Comparison of ENCODE assay signal across 9 cellular contexts in the genomic region with DNA sequence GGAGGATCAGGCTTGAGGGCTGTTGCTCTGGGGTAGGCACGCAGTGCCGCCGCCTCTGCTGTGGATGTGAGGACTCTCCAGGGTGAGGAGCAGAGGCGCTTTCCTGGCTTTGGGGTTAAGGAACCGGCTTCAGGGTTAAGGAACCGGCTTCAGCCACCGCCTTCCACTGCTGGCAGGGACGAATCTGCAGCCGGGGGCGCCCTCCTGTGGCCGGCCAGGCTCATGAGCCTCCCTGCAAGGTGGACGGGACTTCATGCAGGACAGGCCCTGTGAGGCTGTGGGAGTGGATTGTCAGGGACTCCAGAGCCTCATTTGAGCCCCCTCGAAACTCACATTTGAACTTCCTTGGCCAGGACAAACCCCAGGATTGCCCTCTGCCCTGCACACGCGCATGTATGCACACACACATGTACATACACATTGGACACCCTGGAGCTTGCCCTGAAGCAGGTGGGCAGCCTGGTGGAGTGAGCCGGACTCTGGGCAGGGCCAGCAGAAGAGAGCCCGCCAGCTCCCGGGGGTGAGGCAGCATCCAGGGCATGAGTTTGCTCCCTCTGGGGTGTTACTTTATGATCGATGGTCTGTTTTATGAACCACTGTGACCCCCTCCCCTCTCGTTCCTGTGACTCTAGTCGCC.
DNase-seq lines count a peak whose midpoint lies in the region; ATAC-seq, FAIRE-seq and TF ChIP-seq lines count a peak whose summit lies in the region.
"Had no signal": no experiment of that assay in that cellular context is flagged by ENCODE, and none has a peak within 500 bp of the region (broad histone marks: within the 10 kb centered on the region; RNA-seq: fewer than 3 reads in every experiment).

No MANE protein-coding gene starts in this region.

- H3K4me1 Mint-ChIP-seq in activated CD4-positive, alpha-beta T cell treated with anti-CD3 and anti-CD28 coated beads, Interleukin-2, amount 10 ng/mL, durations not matched to agents 24 days and 14 days = no peaks in the 10 kb centered on the region
- peaks cover 0 to 3% of the 10 kb centered on the region in 2 experiments; a peak in 1 of 4 replicates for H3K4me1 Mint-ChIP-seq in H9

- no peak overlapping the region for H3K18ac ChIP-seq in H9 (ENCODE audit: insufficient read length, low read depth, low read length)

- H2AK5ac ChIP-seq in H9 (ENCODE audit: insufficient read length, low read length) = no peak overlapping the region

- H4K5ac ChIP-seq in H9 (ENCODE audit: insufficient read length, low read depth, low read length) = no peak overlapping the region

- H3K4me2 ChIP-seq in H9 (ENCODE audit: insufficient read depth, insufficient read length, low read length) = no peak overlapping the region

- H3K36me3 Mint-ChIP-seq in activated CD4-positive, alpha-beta T cell treated with anti-CD3 and anti-CD28 coated beads, Interleukin-2, amount 10 ng/mL, durations not matched to agents 24 days and 14 days (ENCODE audit: low read depth) = no peaks in the 10 kb centered on the region
- H3K36me3 Mint-ChIP-seq in H9 (ENCODE audit: insufficient read depth in 1 of 3, low read depth in 3 of 3) = no peaks in the 10 kb centered on the region; a peak in 1 of 7 replicates

- no peak overlapping the region for H4K8ac ChIP-seq in H9 (replicated peaks; ENCODE audit: insufficient read length, low read depth, low read length)

- H3K4ac ChIP-seq in H9 (ENCODE audit: low read depth, low read length) = no peak overlapping the region

- H2BK12ac ChIP-seq in H9 (ENCODE audit: insufficient read length, low read depth, low read length) = no peak overlapping the region

- ATAC-seq in left ventricle myocardium superior (peak; percentile 73), GM18520 (IDR thresholded peaks at IDR 0.05; ENCODE audit: unreplicated experiment) (no peak)

- H2BK20ac ChIP-seq in H9 (ENCODE audit: low read depth, low read length, poor library complexity, severe bottlenecking) = no peak overlapping the region

- no peak overlapping the region for H2BK120ac ChIP-seq in H9 (ENCODE audit: low read depth, low read length, poor library complexity, severe bottlenecking)

- no peak overlapping the region for H3K4me3 Mint-ChIP-seq in activated CD4-positive, alpha-beta T cell treated with anti-CD3 and anti-CD28 coated beads, Interleukin-2, amount 10 ng/mL, durations not matched to agents 24 days and 14 days
- H3K4me3 Mint-ChIP-seq in H9 = no peak overlapping the region

- H3K4me3 ChIP-seq in adipocyte (ENCODE audit: low read length) (no peak overlapping the region), small intestine (ENCODE audit: low read depth in 1 of 2, low read length in 2 of 2) (no peak overlapping the region)

- H3T11ph ChIP-seq in H9 (ENCODE audit: low read length) = no peak overlapping the region

- H2BK15ac ChIP-seq in H9 (ENCODE audit: low read depth, low read length) = no peak overlapping the region

- peaks cover 12% of the 10 kb centered on the region for H3K27me3 ChIP-seq in H9 (ENCODE audit: insufficient read depth, low read length)
- H3K27me3 ChIP-seq in adipocyte (replicated peaks; ENCODE audit: control insufficient read depth, insufficient read depth, low read length) = peaks cover 52% of the 10 kb centered on the region
- H3K27me3 ChIP-seq in small intestine (ENCODE audit: control insufficient read depth in 2 of 2, insufficient read depth in 2 of 2, low read length in 2 of 2) = no peaks in the 10 kb centered on the region

- H3K9ac ChIP-seq in H9 (ENCODE audit: extremely low read depth, insufficient read length, low read length) = no peak overlapping the region
- H3K9ac ChIP-seq in adipocyte (ENCODE audit: low read length) = no peak overlapping the region

- peak; percentile 75 for DNase-seq in activated CD4-positive, alpha-beta T cell treated with anti-CD3 and anti-CD28 coated beads, Interleukin-2, amount 10 ng/mL, durations not matched to agents 24 days and 14 days
- DNase-seq in activated CD4-positive, alpha-beta T cell treated with anti-CD3 and anti-CD28 coated beads for 4 hours = no peak
- DNase-seq in H9 (peak; percentile 86), NCI-H2107 treated with DMSO at 0.1 percent for 48 hours (lab: John Stamatoyannopoulos, UW; ENCODE audit: unreplicated experiment) (peak; percentile 45), adipocyte (ENCODE audit: low read depth) (peak; percentile 88), left ventricle myocardium superior (peak; percentile 88), small intestine (peak; percentile 62)

- peaks cover 1% of the 10 kb centered on the region for H3K27me3 Mint-ChIP-seq in activated CD4-positive, alpha-beta T cell treated with anti-CD3 and anti-CD28 coated beads, Interleukin-2, amount 10 ng/mL, durations not matched to agents 24 days and 14 days
- H3K27me3 Mint-ChIP-seq in H9 (ENCODE audit: low read depth) = peaks cover 77% of the 10 kb centered on the region

- no peak overlapping the region for H3K27ac Mint-ChIP-seq in activated CD4-positive, alpha-beta T cell treated with anti-CD3 and anti-CD28 coated beads, Interleukin-2, amount 10 ng/mL, durations not matched to agents 24 days and 14 days
- H3K27ac Mint-ChIP-seq in H9 = no peak overlapping the region

- H3K23me2 ChIP-seq in H9 (ENCODE audit: insufficient read length, low read depth, low read length, poor library complexity, severe bottlenecking) = no peaks in the 10 kb centered on the region

- H3K9me3 ChIP-seq in H9 (ENCODE audit: control insufficient read depth, low read depth, low read length) = no peaks in the 10 kb centered on the region
- no peaks in the 10 kb centered on the region for H3K9me3 ChIP-seq in adipocyte (ENCODE audit: control insufficient read depth, low read length)
- no peaks in the 10 kb centered on the region for H3K9me3 ChIP-seq in small intestine (ENCODE audit: control insufficient read depth, low read depth)

- peak; percentile 88 for TF ChIP-seq CTCF in H9 (conservative IDR thresholded peaks at IDR 0.05)

- intact Hi-C loops in activated CD4-positive, alpha-beta T cell treated with anti-CD3 and anti-CD28 coated beads, Interleukin-2, amount 10 ng/mL, durations not matched to agents 24 days and 14 days (cut with micrococcal nuclease) = loop anchor here (10.0 kb wide), 1 partner anchor 156 kb away; no protein-coding TSS in a partner anchor
- intact Hi-C loops in left ventricle myocardium superior (cut with micrococcal nuclease) = loop anchor here (5.0 kb wide), 1 partner anchor 149 kb away; a partner anchor contains a TSS

- H3K27ac ChIP-seq in H9 (ENCODE audit: insufficient read length, low read depth, low read length) = no peak overlapping the region
- no peak overlapping the region for H3K27ac ChIP-seq in small intestine (ENCODE audit: low read depth in 1 of 2, low read length in 1 of 2)
- H3K27ac ChIP-seq: epithelial cell of prostate had no signal

- H2BK5ac ChIP-seq in H9 (ENCODE audit: insufficient read length, low read length) = no peak overlapping the region

- H3K79me1 ChIP-seq in H9 (ENCODE audit: insufficient read depth, low read depth, low read length, poor library complexity, severe bottlenecking) = no peaks in the 10 kb centered on the region

- H3K14ac ChIP-seq in H9 (ENCODE audit: insufficient read depth, low read length) = no peak overlapping the region

- H4K20me1 ChIP-seq in H9 (ENCODE audit: control insufficient read depth, insufficient read depth, insufficient read length) = peaks cover 3% of the 10 kb centered on the region

- no peak overlapping the region for H2AFZ ChIP-seq in H9 (ENCODE audit: low read length)

- no peaks in the 10 kb centered on the region for H3K4me1 ChIP-seq in H9 (ENCODE audit: insufficient read depth, low read length)
- peaks cover 18% of the 10 kb centered on the region for H3K4me1 ChIP-seq in adipocyte (ENCODE audit: control insufficient read depth, insufficient read depth, low read length)
- no peaks in the 10 kb centered on the region for H3K4me1 ChIP-seq in small intestine (ENCODE audit: control insufficient read depth in 2 of 2, insufficient read depth in 1 of 2, low read depth in 1 of 2, low read length in 1 of 2)

- H3K23ac ChIP-seq in H9 (ENCODE audit: insufficient read length, low read depth, low read length) = no peak overlapping the region

- no peaks in the 10 kb centered on the region for H3K36me3 ChIP-seq in adipocyte (ENCODE audit: control insufficient read depth, insufficient read depth, low read length, severe bottlenecking)
- no peaks in the 10 kb centered on the region for H3K36me3 ChIP-seq in small intestine (ENCODE audit: control insufficient read depth in 2 of 2, insufficient read depth in 2 of 2, low read length in 2 of 2)

- no peak overlapping the region for H3K56ac ChIP-seq in H9 (ENCODE audit: insufficient read length, low read depth, low read length)

- H3K9me3 Mint-ChIP-seq in activated CD4-positive, alpha-beta T cell treated with anti-CD3 and anti-CD28 coated beads, Interleukin-2, amount 10 ng/mL, durations not matched to agents 24 days and 14 days = no peaks in the 10 kb centered on the region
- peaks cover 0 to 81% of the 10 kb centered on the region in 2 experiments; a peak in 2 of 5 replicates for H3K9me3 Mint-ChIP-seq in H9

- WGBS in H9 (ENCODE audit: extremely low coverage, insufficient read length, low lambda C conversion rate) = no CpG with 5 or more reads among the region's 21 CpGs
- WGBS in small intestine, 3 donors = 25 to 28% (median 28%) methylated on average over 17 to 21 of the region's 21 CpGs

- H4K91ac ChIP-seq in H9 (ENCODE audit: insufficient read length, low read depth, low read length) = no peak overlapping the region

- FAIRE-seq in small intestine (lab: Jason Lieb, UNC) = no peak

- H3K79me2 ChIP-seq in H9 (ENCODE audit: insufficient read depth, low read length) = no peaks in the 10 kb centered on the region

Comparison
In these comparisons a context has a peak if more than half of its experiments do, and no peak if none do; other contexts are left out.
1. DNase-seq: peak in activated CD4-positive, alpha-beta T cell treated with anti-CD3 and anti-CD28 coated beads, Interleukin-2, amount 10 ng/mL, durations not matched to agents 24 days and 14 days (single experiment), H9 (single experiment), NCI-H2107 treated with DMSO at 0.1 percent for 48 hours (single experiment), adipocyte (single experiment), left ventricle myocardium superior (single experiment) and small intestine (single experiment); none in activated CD4-positive, alpha-beta T cell treated with anti-CD3 and anti-CD28 coated beads for 4 hours (0 of 2).